Comparison of ENCODE assay signal across 17 cellular contexts in the genomic region with DNA sequence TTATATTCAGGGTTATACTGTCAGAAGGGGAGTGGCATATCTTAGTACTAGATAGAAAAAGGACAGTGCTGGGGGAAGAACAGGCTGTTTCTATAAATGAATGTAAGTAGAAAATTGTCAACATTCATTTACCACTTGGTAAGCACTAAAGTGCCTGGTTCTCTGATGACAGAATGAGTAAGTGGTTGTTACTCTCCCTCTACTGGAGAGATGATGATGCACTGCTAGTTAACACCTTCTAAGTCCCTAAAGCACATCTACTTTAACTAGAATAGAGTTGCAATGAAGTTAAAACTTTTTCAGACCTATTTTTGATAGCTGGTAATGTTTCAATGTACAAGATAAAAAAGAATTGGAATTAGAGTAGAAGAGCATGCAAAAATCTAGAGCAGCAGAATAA.
DNase-seq lines count a peak whose midpoint lies in the region; ATAC-seq and TF ChIP-seq lines count a peak whose summit lies in the region.
"Had no signal": no experiment of that assay in that cellular context is flagged by ENCODE, and none has a peak within 500 bp of the region (broad histone marks: within the 10 kb centered on the region; RNA-seq: fewer than 3 reads in every experiment).

No MANE protein-coding gene starts in this region.

- H3K9me3 Mint-ChIP-seq in H9 (peaks cover 5 to 14% of the 10 kb centered on the region in 2 experiments; a peak in 4 of 5 replicates), endodermal cell (peaks cover 2% of the 10 kb centered on the region)

- H3K27me3 Mint-ChIP-seq in H9 (ENCODE audit: low read depth) (no peaks in the 10 kb centered on the region), endodermal cell (ENCODE audit: insufficient read depth) (no peaks in the 10 kb centered on the region)

- no peak overlapping the region for H3K4me2 ChIP-seq in H9 (ENCODE audit: insufficient read depth, insufficient read length, low read length)

- H3K79me2 ChIP-seq in H9 (ENCODE audit: insufficient read depth, low read length) = no peaks in the 10 kb centered on the region

- no peak for ATAC-seq in HG02798 (IDR thresholded peaks at IDR 0.05; ENCODE audit: poor library complexity, unreplicated experiment)
- ATAC-seq: CD8-positive, alpha-beta T cell; HCT116 had no signal

- DNase-seq in H9 = no peak
- DNase-seq in RPMI7951 (ENCODE audit: low read depth) = peak; percentile 5
- no peak for DNase-seq in endodermal cell
- DNase-seq in activated CD4-positive, alpha-beta T cell treated with anti-CD3 and anti-CD28 coated beads, Interleukin-2, amount 50 U/mL, for 1 hour = no peak
- DNase-seq in ACHN = no peak
- DNase-seq in NCI-H1694 treated with DMSO at 0.1 percent for 48 hours (lab: John Stamatoyannopoulos, UW) = no peak
- DNase-seq: BE2C; CD8-positive, alpha-beta T cell; COR-L47; DMS153; DMS79 treated with DMSO at 0.1 percent for 48 hours; EL; GM23248 had no signal

- no peak overlapping the region for H3K18ac ChIP-seq in H9 (ENCODE audit: insufficient read length, low read depth, low read length)

- H3K27me3 ChIP-seq in H9 (ENCODE audit: insufficient read depth, low read length) (no peaks in the 10 kb centered on the region), endodermal cell (ENCODE audit: control insufficient read depth, insufficient read depth, low read length, poor library complexity, severe bottlenecking) (no peaks in the 10 kb centered on the region)
- H3K27me3 ChIP-seq: BE2C had no signal

- H3K4me1 ChIP-seq in H9 (ENCODE audit: insufficient read depth, low read length) = no peaks in the 10 kb centered on the region; the same call in 1 of the 2 replicates
- H3K4me1 ChIP-seq in endodermal cell (ENCODE audit: control insufficient read depth, insufficient read depth, low read length) = no peaks in the 10 kb centered on the region
- H3K4me1 ChIP-seq: BE2C had no signal

- H3K4me3 ChIP-seq in endodermal cell (ENCODE audit: low read length) = no peak overlapping the region
- H3K4me3 ChIP-seq: GM23248 had no signal

- no peak overlapping the region for H2BK12ac ChIP-seq in H9 (ENCODE audit: insufficient read length, low read depth, low read length)

- H3K9ac ChIP-seq in H9 (ENCODE audit: extremely low read depth, insufficient read length, low read length) = no peak overlapping the region
- H3K9ac ChIP-seq in endodermal cell (ENCODE audit: extremely low read depth, low read length, poor library complexity, severe bottlenecking) = no peak overlapping the region
- H3K9ac ChIP-seq: GM23248 had no signal

- no peak overlapping the region for H3K23ac ChIP-seq in H9 (ENCODE audit: insufficient read length, low read depth, low read length)

- H2BK120ac ChIP-seq in H9 (ENCODE audit: low read depth, low read length, poor library complexity, severe bottlenecking) = no peak overlapping the region

- TF ChIP-seq CTCF in H9 (conservative IDR thresholded peaks at IDR 0.05) (peak; percentile 68), endodermal cell (conservative IDR thresholded peaks at IDR 0.05) (peak; percentile 76)

- no peaks in the 10 kb centered on the region for H3K79me1 ChIP-seq in H9 (ENCODE audit: insufficient read depth, low read depth, low read length, poor library complexity, severe bottlenecking)

- H3K56ac ChIP-seq in H9 (ENCODE audit: insufficient read length, low read depth, low read length) = no peak overlapping the region

- no peak overlapping the region for H3T11ph ChIP-seq in H9 (ENCODE audit: low read length)

- H4K20me1 ChIP-seq in H9 (ENCODE audit: control insufficient read depth, insufficient read depth, insufficient read length) = no peaks in the 10 kb centered on the region

- H2BK5ac ChIP-seq in H9 (ENCODE audit: insufficient read length, low read length) = no peak overlapping the region

- H3K4ac ChIP-seq in H9 (ENCODE audit: low read depth, low read length) = no peak overlapping the region

- no peaks in the 10 kb centered on the region for H3K36me3 ChIP-seq in endodermal cell (ENCODE audit: control insufficient read depth, insufficient read depth, low read length)
- H3K36me3 ChIP-seq: BE2C had no signal

- H3K27ac Mint-ChIP-seq in H9 = no peak overlapping the region
- no peak overlapping the region for H3K27ac Mint-ChIP-seq in endodermal cell
- H3K27ac Mint-ChIP-seq: CD14-positive monocyte; CD8-positive, alpha-beta T cell had no signal

- H4K8ac ChIP-seq in H9 (replicated peaks; ENCODE audit: insufficient read length, low read depth, low read length) = no peak overlapping the region

- no peak overlapping the region for H3K27ac ChIP-seq in H9 (ENCODE audit: insufficient read length, low read depth, low read length)
- no peak overlapping the region for H3K27ac ChIP-seq in endodermal cell (ENCODE audit: low read depth, low read length)
- H3K27ac ChIP-seq: GM23248, HL-60 had no signal

- H3K9me3 ChIP-seq in H9 (ENCODE audit: control insufficient read depth, low read depth, low read length) = no peaks in the 10 kb centered on the region
- no peaks in the 10 kb centered on the region for H3K9me3 ChIP-seq in endodermal cell (ENCODE audit: control insufficient read depth, low read length)
- H3K9me3 ChIP-seq: BE2C had no signal

- in situ Hi-C loops in ACHN (cut with HindIII; ENCODE audit: low pct_ligation_motif_present, low pct_unique_long_range_greater_than_20kb, low sequenced_read_pairs) = no loop called here

- peaks cover 3 to 18% of the 10 kb centered on the region in 2 experiments; a peak in 2 of 4 replicates for H3K4me1 Mint-ChIP-seq in H9
- H3K4me1 Mint-ChIP-seq in endodermal cell = no peaks in the 10 kb centered on the region
- H3K4me1 Mint-ChIP-seq: CD14-positive monocyte had no signal

- H2AFZ ChIP-seq in H9 (ENCODE audit: low read length) = no peak overlapping the region
- H2AFZ ChIP-seq: GM23248 had no signal

- H3K36me3 Mint-ChIP-seq in H9 (ENCODE audit: insufficient read depth in 1 of 3, low read depth in 3 of 3) (peaks cover 3 to 8% (median 5%) of the 10 kb centered on the region in 3 experiments; a peak in 6 of 7 replicates), endodermal cell (ENCODE audit: low read depth) (no peaks in the 10 kb centered on the region)
- H3K36me3 Mint-ChIP-seq: CD14-positive monocyte; CD8-positive, alpha-beta T cell had no signal

- no peak overlapping the region for H2AK5ac ChIP-seq in H9 (ENCODE audit: insufficient read length, low read length)

- H3K14ac ChIP-seq in H9 (ENCODE audit: insufficient read depth, low read length) = no peak overlapping the region

- no peak overlapping the region for H4K91ac ChIP-seq in H9 (ENCODE audit: insufficient read length, low read depth, low read length)

- no peak overlapping the region for H2BK15ac ChIP-seq in H9 (ENCODE audit: low read depth, low read length)

- no peak overlapping the region for H3K4me3 Mint-ChIP-seq in H9
- H3K4me3 Mint-ChIP-seq in endodermal cell = no peak overlapping the region
- H3K4me3 Mint-ChIP-seq: CD14-positive monocyte; CD8-positive, alpha-beta T cell had no signal

- no peak overlapping the region for H2BK20ac ChIP-seq in H9 (ENCODE audit: low read depth, low read length, poor library complexity, severe bottlenecking)

- no peaks in the 10 kb centered on the region for H3K23me2 ChIP-seq in H9 (ENCODE audit: insufficient read length, low read depth, low read length, poor library complexity, severe bottlenecking)

- no peak overlapping the region for H4K5ac ChIP-seq in H9 (ENCODE audit: insufficient read length, low read depth, low read length)
